In genomic region chr12:67927815-67928214, GRCh38 we compare ENCODE assay signal across 17 cellular contexts.
DNase-seq lines count a peak whose midpoint lies in the region; ATAC-seq and TF ChIP-seq lines count a peak whose summit lies in the region.
"Had no signal": no experiment of that assay in that cellular context is flagged by ENCODE, and none has a peak within 500 bp of the region (broad histone marks: within the 10 kb centered on the region; RNA-seq: fewer than 3 reads in every experiment).

No MANE protein-coding gene starts in this region.

- no peaks in the 10 kb centered on the region for H3K9me3 ChIP-seq in osteoblast (ENCODE audit: low read depth, low read length)
- no peaks in the 10 kb centered on the region for H3K9me3 ChIP-seq in stomach

- H3K4me3 ChIP-seq in osteoblast (ENCODE audit: insufficient read depth, low read length) (no peak overlapping the region), stomach (no peak overlapping the region)

- no peaks in the 10 kb centered on the region for H3K79me2 ChIP-seq in osteoblast (ENCODE audit: insufficient read depth, low read length)

- H3K4me2 ChIP-seq in osteoblast (ENCODE audit: insufficient read depth, low read length) = no peak overlapping the region

- whole genome bisulfite sequencing in stomach, 5 donors = 35 to 57% (median 52%) methylated on average over 3 of the region's 3 CpGs

- peak; percentile 31 to 52 for DNase-seq in left colon
- DNase-seq in osteoblast (ENCODE audit: insufficient read length, low spot score, missing footprints) = no peak
- peak; percentile 44 for DNase-seq in stomach
- DNase-seq in activated T-cell treated with anti-CD3 and anti-CD28 coated beads, Interleukin-2, amount 50 U/mL, for 4 hours = no peak
- no peak for DNase-seq in NCI-H2107 (lab: John Stamatoyannopoulos, UW)
- DNase-seq in DMS114 treated with DMSO at 0.1 percent for 48 hours (lab: John Stamatoyannopoulos, UW; ENCODE audit: unreplicated experiment) = no peak
- DNase-seq: ACHN; C1 segment of cervical spinal cord; CD4-positive, alpha-beta T cell; DND-41; GDM1; GOT3; H9 had no signal

- no peaks in the 10 kb centered on the region for H3K9me3 Mint-ChIP-seq in activated T-cell treated with anti-CD3 and anti-CD28 coated beads, Interleukin-2, amount 50 U/mL, for 4 hours
- H3K9me3 Mint-ChIP-seq: CD4-positive, alpha-beta T cell; H9 had no signal

- H3K4me1 ChIP-seq in osteoblast (ENCODE audit: insufficient read depth, low read length) (no peaks in the 10 kb centered on the region), stomach (peaks cover 0 to 53% (median 23%) of the 10 kb centered on the region in 4 donors)

- no peak for TF ChIP-seq POLR2A in stomach (IDR thresholded peaks at IDR 0.05)

- TF ChIP-seq CTCF in 22Rv1 (IDR thresholded peaks at IDR 0.05) = no peak
- no peak for TF ChIP-seq CTCF in osteoblast (IDR thresholded peaks at IDR 0.05; ENCODE audit: extremely low read depth, low read depth, low read length)
- no peak for TF ChIP-seq CTCF in stomach (IDR thresholded peaks at IDR 0.05)

- peaks cover 9% of the 10 kb centered on the region for H3K4me1 Mint-ChIP-seq in activated T-cell treated with anti-CD3 and anti-CD28 coated beads, Interleukin-2, amount 50 U/mL, for 4 hours (ENCODE audit: low read depth)
- H3K4me1 Mint-ChIP-seq: B cell had no signal

- H3K27me3 ChIP-seq in osteoblast (ENCODE audit: insufficient read depth, low read length) = no peaks in the 10 kb centered on the region
- no peaks in the 10 kb centered on the region for H3K27me3 ChIP-seq in stomach

- H3K36me3 ChIP-seq in osteoblast (ENCODE audit: insufficient read depth, low read length) (no peaks in the 10 kb centered on the region), stomach (no peaks in the 10 kb centered on the region)

- H4K20me1 ChIP-seq in osteoblast (ENCODE audit: insufficient read depth, low read length) = no peaks in the 10 kb centered on the region

- H3K27ac ChIP-seq in 22Rv1 (peak overlapping the region; percentile 73), osteoblast (ENCODE audit: low read depth, low read length) (no peak overlapping the region), stomach (peak overlapping the region; percentile 57 to 80 (median 64))
- H3K27ac ChIP-seq: HL-60 had no signal

- peak; percentile 85 for ATAC-seq in left colon
- ATAC-seq in HG03045 (IDR thresholded peaks at IDR 0.05; ENCODE audit: unreplicated experiment) = no peak
- no peak for ATAC-seq in activated T-cell treated with anti-CD3 and anti-CD28 coated beads, Interleukin-2, amount 50 U/mL, for 4 hours

- TF ChIP-seq EP300 in stomach (IDR thresholded peaks at IDR 0.05) = no peak

- no peaks in the 10 kb centered on the region for H3K27me3 Mint-ChIP-seq in activated T-cell treated with anti-CD3 and anti-CD28 coated beads, Interleukin-2, amount 50 U/mL, for 4 hours (ENCODE audit: low read depth)
- H3K27me3 Mint-ChIP-seq: CD4-positive, alpha-beta T cell had no signal

- intact Hi-C loops in left colon (cut with DNase I, micrococcal nuclease) = no loop called here
- intact Hi-C loops in stomach (cut with DNase I; ENCODE audit: low total_unique reads) = no loop called here

- no peak overlapping the region for H3K4me3 Mint-ChIP-seq in activated T-cell treated with anti-CD3 and anti-CD28 coated beads, Interleukin-2, amount 50 U/mL, for 4 hours
- H3K4me3 Mint-ChIP-seq: B cell; CD4-positive, alpha-beta T cell; H9 had no signal

- peak overlapping the region; percentile 56 for H2AFZ ChIP-seq in osteoblast (ENCODE audit: low read length)

- no peaks in the 10 kb centered on the region for H3K36me3 Mint-ChIP-seq in activated T-cell treated with anti-CD3 and anti-CD28 coated beads, Interleukin-2, amount 50 U/mL, for 4 hours (ENCODE audit: insufficient read depth)

Comparison
In these comparisons a context has a peak if more than half of its experiments do, and no peak if none do; other contexts are left out.
1. DNase-seq: peak in left colon (2 of 2) and stomach (single experiment); none in osteoblast (single experiment), activated T-cell treated with anti-CD3 and anti-CD28 coated beads, Interleukin-2, amount 50 U/mL, for 4 hours (single experiment), NCI-H2107 (single experiment) and DMS114 treated with DMSO at 0.1 percent for 48 hours (single experiment).